31 cellular contexts compared by ENCODE assay signal in genomic region chr7:137381045-137381444, GRCh38. TPM values are rescaled to one million over a fixed set of nuclear protein-coding genes. Genes with fewer than 3 reads are reported as not detected.
"Had no signal": no experiment of that assay in that cellular context is flagged by ENCODE, and none has a peak within 500 bp of the region (broad histone marks: within the 10 kb centered on the region; RNA-seq: fewer than 3 reads in every experiment).

No MANE protein-coding gene starts in this region.

- H3K27me3 ChIP-seq: ascending aorta, cardiac muscle cell had no signal

- H3K4me3 ChIP-seq: ascending aorta, cardiac muscle cell had no signal

- H3K27ac ChIP-seq: ascending aorta, cardiac muscle cell, VCaP had no signal

- H3K36me3 ChIP-seq: ascending aorta, cardiac muscle cell had no signal

- DNase-seq: activated B cell treated with CpG ODN at 0.5 μM for 24 hours; activated CD4-positive, alpha-beta memory T cell treated with anti-CD3 and anti-CD28 coated beads for 36 hours; activated CD4-positive, alpha-beta T cell treated with anti-CD3 and anti-CD28 coated beads for 4 hours; activated CD4-positive, alpha-beta T cell treated with anti-CD3 and anti-CD28 coated beads, Interleukin-2, amount 10 ng/mL, durations not matched to agents 24 days and 14 days; activated CD4-positive, alpha-beta T cell treated with anti-CD3 and anti-CD28 coated beads, Interleukin-2, amount 50 U/mL, for 1 hour; activated CD4-positive, alpha-beta T cell treated with anti-CD3 and anti-CD28 coated beads, Interleukin-2, amount 50 U/mL, for 4 hours; activated CD4-positive, CD25-positive, alpha-beta regulatory T cell treated with anti-CD3 and anti-CD28 coated beads, Interleukin-2, amount 50 U/mL, for 72 hours; activated CD8-positive, alpha-beta memory T cell treated with anti-CD3 and anti-CD28 coated beads, Interleukin-2, amount 50 U/mL, for 4 hours; activated CD8-positive, alpha-beta T cell treated with anti-CD3 and anti-CD28 coated beads for 36 hours; activated effector memory CD4-positive, alpha-beta T cell treated with anti-CD3 and anti-CD28 coated beads, Interleukin-2, amount 50 U/mL, for 16 hours; activated gamma-delta T cell treated with Interleukin-2 at 50 U/mL for 16 hours; activated naive CD4-positive, alpha-beta T cell; activated naive CD4-positive, alpha-beta T cell treated with anti-CD3 and anti-CD28 coated beads, Interleukin-2, amount 10 ng/mL, durations not matched to agents 7 days and 5 days; activated naive CD8-positive, alpha-beta T cell treated with anti-CD3 and anti-CD28 coated beads, Interleukin-2, amount 10 ng/mL, durations not matched to agents 7 days and 5 days; activated naive CD8-positive, alpha-beta T cell treated with anti-CD3 and anti-CD28 coated beads, Interleukin-2, amount 50 U/mL, for 24 hours; activated T-cell treated with anti-CD3 and anti-CD28 coated beads for 4 hours; activated T-cell treated with anti-CD3 and anti-CD28 coated beads, Interleukin-2, amount 50 U/mL, for 1 hour; activated T-cell treated with anti-CD3 and anti-CD28 coated beads, Interleukin-2, amount 50 U/mL, for 4 hours; activated T-cell treated with anti-CD3 and anti-CD28 coated beads, Interleukin-2, amount 50 U/mL, for 72 hours; amygdala; anterior cingulate cortex; caudate nucleus; cerebellar nuclear complex; T-helper 2 cell; T-helper 9 cell had no signal

- ATAC-seq: activated CD8-positive, alpha-beta T cell treated with anti-CD3 and anti-CD28 coated beads for 36 hours; activated naive CD8-positive, alpha-beta T cell treated with anti-CD3 and anti-CD28 coated beads, Interleukin-2, amount 50 U/mL, for 24 hours; activated T-cell treated with anti-CD3 and anti-CD28 coated beads, Interleukin-2, amount 50 U/mL, for 4 hours; activated T-cell treated with anti-CD3 and anti-CD28 coated beads, Interleukin-2, amount 50 U/mL, for 72 hours; activated T-helper 17 cell treated with anti-CD3 and anti-CD28 coated beads, Interleukin-2, amount 50 U/mL, for 72 hours had no signal

- H3K4me1 ChIP-seq: ascending aorta had no signal

RNA-seq across cellular contexts. Expression of gene PTN, which starts 37.5 kb away (rescaled TPM):
- total RNA-seq: activated B cell treated with CpG ODN at 0.5 μM for 24 hours; activated CD4-positive, alpha-beta memory T cell treated with anti-CD3 and anti-CD28 coated beads for 36 hours; activated CD4-positive, alpha-beta T cell treated with anti-CD3 and anti-CD28 coated beads, Interleukin-2, amount 10 ng/mL, durations not matched to agents 24 days and 14 days; activated CD8-positive, alpha-beta memory T cell treated with anti-CD3 and anti-CD28 coated beads for 36 hours; activated CD8-positive, alpha-beta T cell treated with anti-CD3 and anti-CD28 coated beads for 36 hours; activated naive CD8-positive, alpha-beta T cell treated with anti-CD3 and anti-CD28 coated beads, Interleukin-2, amount 10 ng/mL, durations not matched to agents 7 days and 5 days; activated T-cell treated with anti-CD3 and anti-CD28 coated beads, Interleukin-2, amount 50 U/mL, for 4 hours; activated T-cell treated with anti-CD3 and anti-CD28 coated beads, Interleukin-2, amount 50 U/mL, for 72 hours; activated T-helper 1 cell treated with anti-CD3 and anti-CD28 coated beads, Interleukin-12 subunit alpha, Interleukin-12 subunit beta, Interleukin-2, Interleukin-4 antibody, amounts not matched to agents 30 ng/mL and 10 ng/mL and 1 ng/mL, durations not matched to agents 14 hours and 24 hours and 36 hours had no signal
